Comparison of ENCODE assay signal across 8 cellular contexts in the genomic region with DNA sequence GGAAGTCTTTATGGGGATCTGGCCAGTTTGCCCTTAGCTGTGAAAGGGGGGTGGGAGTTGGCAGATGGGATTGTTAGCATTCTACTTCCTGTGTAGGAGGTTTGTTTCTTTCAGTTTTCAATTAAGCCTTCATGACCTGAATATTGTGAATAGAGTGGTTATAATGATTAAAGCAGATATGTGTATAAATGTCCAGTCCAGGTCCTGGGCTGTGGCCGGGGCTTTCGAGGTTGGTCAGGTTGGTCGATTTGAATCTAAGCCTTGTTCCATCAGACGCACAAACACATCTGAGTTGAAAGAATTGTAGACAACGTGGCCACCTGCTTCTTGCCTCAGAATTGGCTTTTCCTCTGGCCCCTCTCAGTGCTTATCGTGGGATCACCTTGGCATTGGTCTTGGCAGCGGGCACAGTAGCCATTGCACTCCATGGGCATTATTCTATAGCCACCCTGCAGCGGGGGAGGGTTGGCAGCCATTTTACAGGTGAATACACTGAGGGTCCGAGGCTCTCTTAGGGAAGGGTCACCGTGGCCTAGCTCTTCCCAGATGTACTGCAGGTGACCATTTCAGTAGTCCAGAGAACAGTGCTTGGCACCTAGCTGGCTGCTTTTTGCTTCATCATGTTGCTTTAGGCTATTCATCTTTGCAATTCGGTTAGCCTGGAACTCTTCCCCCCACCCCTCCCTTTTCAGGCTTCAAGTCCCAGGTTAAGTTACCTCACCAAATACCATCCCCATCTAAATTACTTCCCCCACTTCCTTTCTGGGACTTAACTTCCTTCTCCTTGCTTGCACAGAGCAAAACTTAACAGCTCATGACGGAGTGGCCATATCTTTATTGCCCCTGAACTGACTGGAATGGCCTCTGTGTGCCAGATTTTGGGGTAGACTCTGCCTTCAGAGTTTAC. TPM values are rescaled to one million over a fixed set of nuclear protein-coding genes. Genes with fewer than 3 reads are reported as not detected.
DNase-seq lines count a peak whose midpoint lies in the region; ATAC-seq, FAIRE-seq and TF ChIP-seq lines count a peak whose summit lies in the region.

No MANE protein-coding gene starts in this region.

- DNase-seq in AG04450 (ENCODE audit: low read depth, low spot score) (no peak), PC-3 (peak; percentile 60), H1 (ENCODE audit: low read depth in 1 of 2, low spot score in 2 of 2) (no peak), neural progenitor cell (ENCODE audit: low spot score) (no peak), A172 (ENCODE audit: low spot score) (no peak), NCI-H2029 treated with DMSO at 0.1 percent for 48 hours (lab: John Stamatoyannopoulos, UW) (no peak), GOT3 (lab: John Stamatoyannopoulos, UW) (no peak)

- H3K9me2 ChIP-seq in PC-3 (replicated peaks; ENCODE audit: low read length): no peaks in the 10 kb centered on the region

- no peak overlapping the region for H2BK120ac ChIP-seq in H1 (replicated peaks; ENCODE audit: low read depth, low read length)

- H2BK20ac ChIP-seq in H1 (ENCODE audit: low read length): no peak overlapping the region

- TF ChIP-seq CTCF in AG04450 (IDR thresholded peaks at IDR 0.05; ENCODE audit: low read depth, low read length) (no peak), PC-3 (conservative IDR thresholded peaks at IDR 0.05; ENCODE audit: low read depth, low read length) (no peak), H1 (IDR thresholded peaks at IDR 0.05; ENCODE audit: control extremely low read depth in 1 of 3, insufficient read depth in 1 of 3, low read depth in 1 of 3, low read length in 3 of 3) (no peak), neural progenitor cell (IDR thresholded peaks at IDR 0.05) (no peak)

- no peak overlapping the region for H4K91ac ChIP-seq in H1 (replicated peaks; ENCODE audit: insufficient read length, low read length)

- no peak overlapping the region for H3K14ac ChIP-seq in H1 (ENCODE audit: insufficient read length)

- peak overlapping the region; percentile 74 for H2AFZ ChIP-seq in PC-3 (ENCODE audit: low read length)
- H2AFZ ChIP-seq in H1 (ENCODE audit: low read length): no peak overlapping the region
- H2AFZ ChIP-seq in neural progenitor cell (replicated peaks): no peak overlapping the region

- H3K4me2 ChIP-seq in PC-3 (ENCODE audit: low read length) (peak overlapping the region; percentile 90), H1 (ENCODE audit: insufficient read depth in 1 of 2, low read depth in 2 of 2, low read length in 2 of 2) (peak overlapping the region; percentile 94 to 98), neural progenitor cell (peak overlapping the region; percentile 80)

- H3K4me1 Mint-ChIP-seq in neural progenitor cell: peaks cover 28% of the 10 kb centered on the region

- peaks cover 7% of the 10 kb centered on the region; the same call in 1 of the 2 replicates for H3K23me2 ChIP-seq in H1 (ENCODE audit: low read depth, low read length)

- H4K8ac ChIP-seq in H1 (ENCODE audit: extremely low read depth, insufficient read depth, low read length): no peak overlapping the region

- no peak overlapping the region for H3K23ac ChIP-seq in H1 (ENCODE audit: insufficient read length)

- H3K79me1 ChIP-seq in H1 (ENCODE audit: low read depth, low read length): peaks cover 13% of the 10 kb centered on the region

- TSS peak; percentile 49 for BruUV-seq in PC-3 (replicated peaks; lab: Mats Ljungman, UMichigan)

- H3F3A ChIP-seq in PC-3 (ENCODE audit: low read length, unreplicated experiment) (no peaks in the 10 kb centered on the region), neural progenitor cell (ENCODE audit: low read depth) (no peaks in the 10 kb centered on the region)

- peak overlapping the region; percentile 92 for H3K9ac ChIP-seq in PC-3 (ENCODE audit: low read length)
- H3K9ac ChIP-seq in H1 (replicated peaks in 1 of 4; ENCODE audit: extremely low read depth in 1 of 4, low read depth in 3 of 4, low read length in 3 of 4): peak overlapping the region; percentile 49 to 77 (median 66)
- peak overlapping the region; percentile 64 for H3K9ac ChIP-seq in neural progenitor cell

- H3K36me3 Mint-ChIP-seq in neural progenitor cell: peaks cover 10% of the 10 kb centered on the region

- FAIRE-seq in H1 (lab: Jason Lieb, UNC): no peak

- peak overlapping the region; percentile 99 for H3K4me3 Mint-ChIP-seq in neural progenitor cell

- H3K27ac Mint-ChIP-seq in neural progenitor cell: no peak overlapping the region

- H3K27ac ChIP-seq in AG04450 (ENCODE audit: low read depth, low read length): peak overlapping the region; percentile 81
- H3K27ac ChIP-seq in PC-3 (ENCODE audit: low read length): peak overlapping the region; percentile 4
- H3K27ac ChIP-seq in H1 (ENCODE audit: low read depth, low read length): no peak overlapping the region
- H3K27ac ChIP-seq in neural progenitor cell: no peak overlapping the region

- ATAC-seq in GM19035 (IDR thresholded peaks at IDR 0.05; ENCODE audit: unreplicated experiment): peak; percentile 8
- ATAC-seq in PC-3: peak; percentile 28

- H4K20me1 ChIP-seq in PC-3 (ENCODE audit: low read length) (peaks cover 13% of the 10 kb centered on the region), H1 (replicated peaks in 1 of 2; ENCODE audit: control insufficient read depth in 1 of 2, insufficient read depth in 2 of 2, low read length in 2 of 2) (peaks cover 8 to 10% of the 10 kb centered on the region in 2 experiments), neural progenitor cell (ENCODE audit: low read depth) (peaks cover 29% of the 10 kb centered on the region)

- CTCF ChIA-PET in AG04450 (lab: Charles Lee): interaction anchor here (0.5 to 3.3 kb wide), 4 partner anchors 9 to 779 kb away, joined by 3 to 16 read pairs (median 10); no protein-coding TSS in a partner anchor
- CTCF ChIA-PET in PC-3 (lab: Charles Lee): interaction anchor here (0.7 kb wide), 1 partner anchor 49 kb away, joined by 10 read pairs; no protein-coding TSS in a partner anchor
- CTCF ChIA-PET in H1 (lab: Charles Lee; ENCODE audit: partially characterized antibody): interaction anchor here (0.8 to 2.2 kb wide), 9 partner anchors 9 to 242 kb away, joined by 3 to 9 read pairs (median 3); no protein-coding TSS in a partner anchor

- no peak overlapping the region for H2BK12ac ChIP-seq in H1 (ENCODE audit: low read depth, low read length)

- no peak overlapping the region for H3K4ac ChIP-seq in H1 (replicated peaks; ENCODE audit: insufficient read length, low read depth, low read length)

- peaks cover 17% of the 10 kb centered on the region for H3K4me1 ChIP-seq in PC-3 (ENCODE audit: insufficient read depth, low read length)
- peaks cover 3 to 14% (median 8%) of the 10 kb centered on the region in 4 experiments; a peak in 5 of 7 replicates for H3K4me1 ChIP-seq in H1 (replicated peaks in 1 of 4; ENCODE audit: control insufficient read depth in 3 of 4, insufficient read depth in 4 of 4, low read length in 3 of 4)
- peaks cover 15% of the 10 kb centered on the region for H3K4me1 ChIP-seq in neural progenitor cell

- no peak for TF ChIP-seq POLR2A in H1 (IDR thresholded peaks at IDR 0.05; ENCODE audit: control extremely low read depth in 1 of 2, low read depth in 2 of 2, low read length in 2 of 2)

- POLR2A ChIA-PET in AG04450 (lab: Yijun Ruan, JAX): interaction anchor here (3.8 kb wide), 1 partner anchor 11 kb away, joined by 21 read pairs; no protein-coding TSS in a partner anchor
- POLR2A ChIA-PET in PC-3 (lab: Charles Lee; ENCODE audit: unreplicated experiment): interaction anchor here (0.6 to 0.7 kb wide), 2 partner anchors 75 to 853 kb away, joined by 3 to 4 read pairs; no protein-coding TSS in a partner anchor
- POLR2A ChIA-PET in H1 (lab: Charles Lee; ENCODE audit: partially characterized antibody): interaction anchor here (1.1 to 1.7 kb wide), 4 partner anchors 14 to 132 kb away, joined by 3 to 5 read pairs (median 4); a partner anchor contains a TSS

- H3K36me3 ChIP-seq in PC-3 (ENCODE audit: low read depth, low read length): peaks cover 29% of the 10 kb centered on the region
- H3K36me3 ChIP-seq in H1 (ENCODE audit: control insufficient read depth in 2 of 4, insufficient read depth in 4 of 4, low read length in 3 of 4): peaks cover 0 to 19% (median 2%) of the 10 kb centered on the region in 4 experiments; a peak in 4 of 8 replicates
- no peaks in the 10 kb centered on the region for H3K36me3 ChIP-seq in neural progenitor cell

- no peak overlapping the region for H3K18ac ChIP-seq in H1 (ENCODE audit: extremely low read depth, low read length)

- H4K5ac ChIP-seq in H1 (ENCODE audit: insufficient read length, low read depth, low read length): no peak overlapping the region

- WGBS in H1 (ENCODE audit: extremely low coverage in 1 of 2, insufficient coverage in 1 of 2, insufficient read length in 1 of 2, insufficient replicate concordance in 2 of 2, low coverage in 1 of 2, low lambda C conversion rate in 2 of 2, missing lambda C conversion rate in 1 of 2), 2 experiments: 27% methylated on average over 12 of the region's 12 CpGs; no CpG with 5 or more reads in 1 of the 2 experiments

- no peak overlapping the region for H2AK5ac ChIP-seq in H1 (ENCODE audit: low read depth, low read length)

- intact Hi-C loops in PC-3 (cut with micrococcal nuclease): loop anchor here (2.0 kb wide), 1 partner anchor 14 kb away; no protein-coding TSS in a partner anchor

- H2BK5ac ChIP-seq in H1 (ENCODE audit: low read depth, low read length): 0 out of 2 replicates have a peak overlapping the region, but pooled peaks have one; percentile 4

- peak overlapping the region; percentile 96 for H3K4me3 ChIP-seq in AG04450 (ENCODE audit: low read depth, low read length)
- H3K4me3 ChIP-seq in PC-3 (ENCODE audit: low read length): peak overlapping the region; percentile 91
- peak overlapping the region; percentile 74 to 99 (median 91) for H3K4me3 ChIP-seq in H1 (ENCODE audit: extremely low read depth in 1 of 4, insufficient read depth in 2 of 4, low read depth in 3 of 4, low read length in 4 of 4)
- H3K4me3 ChIP-seq in neural progenitor cell: peak overlapping the region; percentile 92

- no peaks in the 10 kb centered on the region for H3K27me3 ChIP-seq in AG04450 (ENCODE audit: control insufficient read depth, insufficient read depth, low read length)
- H3K27me3 ChIP-seq in PC-3 (ENCODE audit: low read length): no peaks in the 10 kb centered on the region
- H3K27me3 ChIP-seq in H1 (replicated peaks in 1 of 4; ENCODE audit: control insufficient read depth in 3 of 4, extremely low read depth in 1 of 4, insufficient read depth in 3 of 4, low read length in 3 of 4): no peaks in the 10 kb centered on the region
- no peaks in the 10 kb centered on the region for H3K27me3 ChIP-seq in neural progenitor cell

- H3K9me3 ChIP-seq in AG04450 (ENCODE audit: control insufficient read depth, insufficient read depth, low read length) (no peaks in the 10 kb centered on the region; the same call in 1 of the 2 replicates), PC-3 (ENCODE audit: low read length) (no peaks in the 10 kb centered on the region), H1 (ENCODE audit: insufficient read depth in 2 of 2, low read depth in 1 of 2, low read length in 1 of 2) (no peaks in the 10 kb centered on the region), neural progenitor cell (ENCODE audit: low read depth) (no peaks in the 10 kb centered on the region)

- TF ChIP-seq EP300 in H1 (IDR thresholded peaks at IDR 0.05; ENCODE audit: borderline replicate concordance in 1 of 2, low read depth in 2 of 2, low read length in 2 of 2): no peak

- H3K56ac ChIP-seq in H1 (replicated peaks; ENCODE audit: insufficient read length, low read depth, low read length): no peak overlapping the region

- H3K9me3 Mint-ChIP-seq in neural progenitor cell: no peaks in the 10 kb centered on the region

- H2BK15ac ChIP-seq in H1 (ENCODE audit: low read length): no peak overlapping the region

- no peak for TF ChIP-seq RAD21 in H1 (IDR thresholded peaks at IDR 0.05 in 1 of 2, conservative IDR thresholded peaks at IDR 0.05 in 1 of 2; ENCODE audit: low read depth in 2 of 2, low read length in 2 of 2)

- H3K79me2 ChIP-seq in PC-3 (ENCODE audit: low read length) (peaks cover 61% of the 10 kb centered on the region), H1 (ENCODE audit: control insufficient read depth in 1 of 2, insufficient read depth in 2 of 2, low read length in 2 of 2) (peaks cover 21 to 58% of the 10 kb centered on the region in 2 experiments), neural progenitor cell (ENCODE audit: low read depth) (peaks cover 59% of the 10 kb centered on the region)

- no peaks in the 10 kb centered on the region for H3K27me3 Mint-ChIP-seq in neural progenitor cell (ENCODE audit: insufficient read depth, low read depth)

RNA-seq across cellular contexts. Expression of a gene that starts 1.1 kb away (rescaled TPM):
- polyA plus RNA-seq in AG04450 (2011; rRNA removed) (69.6 and 87.4 TPM in 2 replicates), H1 (2011; rRNA removed) (89.9 and 158 TPM in 2 replicates)
- polyA minus RNA-seq in AG04450 (2011; rRNA and poly(A)+ RNA removed): 61.3 and 72.9 TPM in 2 replicates
- total RNA-seq in PC-3 (2014; rRNA removed) (106 and 133 TPM in 2 replicates), neural progenitor cell (ENCODE audit: low replicate concordance) (41.3 and 105 TPM in 2 replicates)
- 81.7 and 82.0 TPM in 2 replicates for total RNA-seq in H1 (2021; fragmentation: NEBNext Ultra II Directional; extraction: Animal tissue kit (Norgen Biotek cat#: 25700))
- 160 TPM for polyA plus RNA-seq in H1 (2011; cell fraction: cytosol; rRNA removed)
- polyA plus RNA-seq in H1 (2011; cell fraction: nucleus; rRNA removed): 99.9 TPM
- polyA plus RNA-seq in H1 (2012, experiment 1 of 2): 66.8 to 91.7 TPM (median 75.1 TPM) in 4 replicates
- polyA plus RNA-seq in H1 (2012, experiment 2 of 2): 39.6 TPM
- 51.2 TPM for polyA plus RNA-seq in H1 (2013, experiment 1 of 2)
- polyA plus RNA-seq in H1 (2013, experiment 2 of 2): 51.8 TPM
- 62.2 and 63.1 TPM in 2 replicates for polyA minus RNA-seq in H1 (2011; rRNA and poly(A)+ RNA removed)
- 69.6 TPM for polyA minus RNA-seq in H1 (2011; cell fraction: cytosol; rRNA and poly(A)+ RNA removed)
- 40.6 TPM for polyA minus RNA-seq in H1 (2011; cell fraction: nucleus; rRNA and poly(A)+ RNA removed)
- 133 and 179 TPM in 2 replicates for total RNA-seq in A172 (2014; rRNA removed; shearing (Covaris generic))

RNA-seq across cellular contexts. Expression of a gene that starts 21.9 kb away (rescaled TPM):
- 4.3 and 4.7 TPM in 2 replicates for polyA plus RNA-seq in AG04450 (2011; rRNA removed)
- 4.5 and 5.2 TPM in 2 replicates for polyA minus RNA-seq in AG04450 (2011; rRNA and poly(A)+ RNA removed)
- total RNA-seq in PC-3 (2014; rRNA removed): 7.4 and 8.1 TPM in 2 replicates
- total RNA-seq in H1 (2021; fragmentation: NEBNext Ultra II Directional; extraction: Animal tissue kit (Norgen Biotek cat#: 25700)): 11.9 and 13.0 TPM in 2 replicates
- polyA plus RNA-seq in H1 (2011; rRNA removed): 11.0 and 15.4 TPM in 2 replicates
- 6.4 TPM for polyA plus RNA-seq in H1 (2011; cell fraction: cytosol; rRNA removed)
- 7.7 TPM for polyA plus RNA-seq in H1 (2011; cell fraction: nucleus; rRNA removed)
- 10.4 to 11.7 TPM (median 11.1 TPM) in 4 replicates for polyA plus RNA-seq in H1 (2012, experiment 1 of 2)
- 12.2 TPM for polyA plus RNA-seq in H1 (2012, experiment 2 of 2)
- polyA plus RNA-seq in H1 (2013, experiment 1 of 2): 10.6 TPM
- 10.6 TPM for polyA plus RNA-seq in H1 (2013, experiment 2 of 2)
- polyA minus RNA-seq in H1 (2011; rRNA and poly(A)+ RNA removed): 6.1 and 8.1 TPM in 2 replicates
- 6.4 TPM for polyA minus RNA-seq in H1 (2011; cell fraction: cytosol; rRNA and poly(A)+ RNA removed)
- polyA minus RNA-seq in H1 (2011; cell fraction: nucleus; rRNA and poly(A)+ RNA removed): 6.7 TPM
- total RNA-seq in neural progenitor cell (ENCODE audit: low replicate concordance): 4.0 and 5.0 TPM in 2 replicates
- total RNA-seq in A172 (2014; rRNA removed; shearing (Covaris generic)): 3.4 and 4.5 TPM in 2 replicates

RNA-seq across cellular contexts. Expression of a gene that starts 45.5 kb away (rescaled TPM):
- polyA plus RNA-seq in AG04450 (2011; rRNA removed) (2.3 and 3.5 TPM in 2 replicates), H1 (2011; rRNA removed) (8.0 and 10.6 TPM in 2 replicates)
- 1.7 and 3.2 TPM in 2 replicates for polyA minus RNA-seq in AG04450 (2011; rRNA and poly(A)+ RNA removed)
- total RNA-seq in PC-3 (2014; rRNA removed) (5.4 and 6.2 TPM in 2 replicates), neural progenitor cell (ENCODE audit: low replicate concordance) (1.1 and 4.0 TPM in 2 replicates)
- 6.5 and 7.7 TPM in 2 replicates for total RNA-seq in H1 (2021; fragmentation: NEBNext Ultra II Directional; extraction: Animal tissue kit (Norgen Biotek cat#: 25700))
- 2.0 TPM for polyA plus RNA-seq in H1 (2011; cell fraction: cytosol; rRNA removed)
- 6.6 TPM for polyA plus RNA-seq in H1 (2011; cell fraction: nucleus; rRNA removed)
- polyA plus RNA-seq in H1 (2012, experiment 1 of 2): 6.9 to 10.2 TPM (median 8.7 TPM) in 4 replicates
- 10.4 TPM for polyA plus RNA-seq in H1 (2012, experiment 2 of 2)
- polyA plus RNA-seq in H1 (2013, experiment 1 of 2): 6.9 TPM
- polyA plus RNA-seq in H1 (2013, experiment 2 of 2): 7.0 TPM
- polyA minus RNA-seq in H1 (2011; rRNA and poly(A)+ RNA removed): 1.3 and 2.7 TPM in 2 replicates
- 2.4 TPM for polyA minus RNA-seq in H1 (2011; cell fraction: cytosol; rRNA and poly(A)+ RNA removed)
- polyA minus RNA-seq in H1 (2011; cell fraction: nucleus; rRNA and poly(A)+ RNA removed): 7.8 TPM
- 0.62 and 2.6 TPM in 2 replicates for total RNA-seq in A172 (2014; rRNA removed; shearing (Covaris generic))

Comparison
In these comparisons a context has a peak if more than half of its experiments do, and no peak if none do; other contexts are left out.
1. H3K27ac ChIP-seq: peak in AG04450 (single experiment) and PC-3 (single experiment); none in H1 (single experiment) and neural progenitor cell (single experiment).
2. Peak in every context shown above with its lines, with median percentiles within 50 percentile points of each other: H3K4me3 ChIP-seq, H3K4me2 ChIP-seq and H3K9ac ChIP-seq.